1 cellular context compared by ENCODE assay signal in genomic region chr1:217674330-217674729, GRCh38.
TF ChIP-seq lines count a peak whose summit lies in the region.

No MANE protein-coding gene starts in this region.

TF ChIP-seq in WTC11, 78 proteins besides CTCF, POLR2A, EP300 and RAD21 (continued from another document):
- TF ChIP-seq, protein P1, sequence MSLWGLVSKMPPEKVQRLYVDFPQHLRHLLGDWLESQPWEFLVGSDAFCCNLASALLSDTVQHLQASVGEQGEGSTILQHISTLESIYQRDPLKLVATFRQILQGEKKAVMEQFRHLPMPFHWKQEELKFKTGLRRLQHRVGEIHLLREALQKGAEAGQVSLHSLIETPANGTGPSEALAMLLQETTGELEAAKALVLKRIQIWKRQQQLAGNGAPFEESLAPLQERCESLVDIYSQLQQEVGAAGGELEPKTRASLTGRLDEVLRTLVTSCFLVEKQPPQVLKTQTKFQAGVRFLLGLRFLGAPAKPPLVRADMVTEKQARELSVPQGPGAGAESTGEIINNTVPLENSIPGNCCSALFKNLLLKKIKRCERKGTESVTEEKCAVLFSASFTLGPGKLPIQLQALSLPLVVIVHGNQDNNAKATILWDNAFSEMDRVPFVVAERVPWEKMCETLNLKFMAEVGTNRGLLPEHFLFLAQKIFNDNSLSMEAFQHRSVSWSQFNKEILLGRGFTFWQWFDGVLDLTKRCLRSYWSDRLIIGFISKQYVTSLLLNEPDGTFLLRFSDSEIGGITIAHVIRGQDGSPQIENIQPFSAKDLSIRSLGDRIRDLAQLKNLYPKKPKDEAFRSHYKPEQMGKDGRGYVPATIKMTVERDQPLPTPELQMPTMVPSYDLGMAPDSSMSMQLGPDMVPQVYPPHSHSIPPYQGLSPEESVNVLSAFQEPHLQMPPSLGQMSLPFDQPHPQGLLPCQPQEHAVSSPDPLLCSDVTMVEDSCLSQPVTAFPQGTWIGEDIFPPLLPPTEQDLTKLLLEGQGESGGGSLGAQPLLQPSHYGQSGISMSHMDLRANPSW (CRISPR knock-in tag; conservative IDR thresholded peaks at IDR 0.05; ENCODE audit: low read depth): no peak
TF ChIP-seq in WTC11: peak in this region for 0.
